In genomic region chr12:4117386-4118016, GRCh38 we compare ENCODE assay signal across 1 cellular context.
TF ChIP-seq lines count a peak whose summit lies in the region.

No MANE protein-coding gene starts in this region.

TF ChIP-seq in IMR-90, 13 proteins besides CTCF, POLR2A, EP300 and RAD21 (continued from another document):
- no peak for TF ChIP-seq ELK1 (IDR thresholded peaks at IDR 0.05; ENCODE audit: borderline replicate concordance, low read depth, low read length)
- no peak for TF ChIP-seq USF2 (IDR thresholded peaks at IDR 0.05; ENCODE audit: low read depth, low read length)
- TF ChIP-seq MXI1 (IDR thresholded peaks at IDR 0.05; ENCODE audit: borderline replicate concordance, low read depth, low read length): no peak
- no peak for TF ChIP-seq CHD1 (IDR thresholded peaks at IDR 0.05; ENCODE audit: low read depth, low read length)
- TF ChIP-seq CEBPB (IDR thresholded peaks at IDR 0.05; ENCODE audit: low read depth, low read length): no peak
- no peak for TF ChIP-seq RCOR1 (IDR thresholded peaks at IDR 0.05; ENCODE audit: insufficient replicate concordance, low read length)
- TF ChIP-seq FOS (IDR thresholded peaks at IDR 0.05; ENCODE audit: low read depth, low read length): no peak
- no peak for TF ChIP-seq SMC3 (IDR thresholded peaks at IDR 0.05; ENCODE audit: low read depth, low read length)
